8 cellular contexts compared by ENCODE assay signal in genomic region chr16:18788828-18789514, GRCh38. TPM values are rescaled to one million over a fixed set of nuclear protein-coding genes. Genes with fewer than 3 reads are reported as not detected.
DNase-seq lines count a peak whose midpoint lies in the region; ATAC-seq and TF ChIP-seq lines count a peak whose summit lies in the region.

No MANE protein-coding gene starts in this region.

- no peak for ATAC-seq in HG02938 (IDR thresholded peaks at IDR 0.05; ENCODE audit: unreplicated experiment)

- H3K4me1 ChIP-seq in OCI-LY3 (ENCODE audit: low read length), result peaks cover 50% of the 10 kb centered on the region
- H3K4me1 ChIP-seq in ovary (ENCODE audit: insufficient read depth), result peaks cover 21% of the 10 kb centered on the region

- peaks cover 65% of the 10 kb centered on the region for H3K36me3 ChIP-seq in OCI-LY3 (replicated peaks; ENCODE audit: low read depth, low read length)
- no peaks in the 10 kb centered on the region for H3K36me3 ChIP-seq in ovary

- TF ChIP-seq POLR2A in ovary (IDR thresholded peaks at IDR 0.05), result no peak

- peaks cover 58% of the 10 kb centered on the region for H4K20me1 ChIP-seq in OCI-LY3 (ENCODE audit: insufficient read depth, low read length)

- peak overlapping the region; percentile 95 for H3K4me3 ChIP-seq in OCI-LY3 (ENCODE audit: low read length)
- peak overlapping the region; percentile 73 for H3K4me3 ChIP-seq in ovary

- H3K27me3 ChIP-seq in OCI-LY3 (ENCODE audit: low read depth, low read length) (no peaks in the 10 kb centered on the region), ovary (no peaks in the 10 kb centered on the region)

- H3K9ac ChIP-seq in OCI-LY3 (ENCODE audit: low read length), result peak overlapping the region; percentile 97

- peak overlapping the region; percentile 91 for H3K4me2 ChIP-seq in OCI-LY3 (ENCODE audit: low read length)

- H3K9me3 ChIP-seq in OCI-LY3 (ENCODE audit: insufficient read depth, low read length) (no peaks in the 10 kb centered on the region), ovary (no peaks in the 10 kb centered on the region)

- 1 to 11% (median 2%) methylated on average over 20 of the region's 20 CpGs for WGBS in ovary, 3 donors

- DNase-seq in EH (ENCODE audit: low read depth) (peak; percentile 21), epithelial cell of prostate (ENCODE audit: low read depth, low spot score) (no peak), ovary (no peak), NCI-H2171 (lab: John Stamatoyannopoulos, UW) (no peak), cerebellar cortex (ENCODE audit: low spot score) (no peak), NCI-H82 (lab: John Stamatoyannopoulos, UW) (no peak)

- no peak for TF ChIP-seq CTCF in OCI-LY3 (IDR thresholded peaks at IDR 0.05; ENCODE audit: low read depth, low read length)
- no peak for TF ChIP-seq CTCF in ovary (IDR thresholded peaks at IDR 0.05)

- H3K27ac ChIP-seq in OCI-LY3 (ENCODE audit: low read length) (peak overlapping the region; percentile 61), epithelial cell of prostate (peak overlapping the region; percentile 85), ovary (no peak overlapping the region)

- intact Hi-C loops in ovary (cut with DNase I), result no loop called here

- TF ChIP-seq EP300 in ovary (IDR thresholded peaks at IDR 0.05), result no peak

- H3K79me2 ChIP-seq in OCI-LY3 (ENCODE audit: low read length), result peaks cover 68% of the 10 kb centered on the region

- no peak overlapping the region for H2AFZ ChIP-seq in OCI-LY3 (ENCODE audit: low read depth, low read length)

RNA-seq across cellular contexts. Expression of gene RPS15A, which starts 1.2 kb away (rescaled TPM):
- total RNA-seq in ovary, result 1,000 to 10,000 TPM; 2,591 to 5,086 (median 2,853) TPM
- polyA plus RNA-seq in ovary, result over 10,000 TPM in 1 of 2 donors, 1,000 to 10,000 TPM in 1; 4,713 to 11,026 TPM

RNA-seq across cellular contexts. Expression of gene ARL6IP1, which starts 12.4 kb away (rescaled TPM):
- total RNA-seq in ovary, result 100 to 1,000 TPM in 4 of 7 donors, 10 to 100 TPM in 3; 82.7 to 171 (median 105) TPM
- 100 to 1,000 TPM; 109 to 200 TPM for polyA plus RNA-seq in ovary

Comparison
In these comparisons a context has a peak if more than half of its experiments do, and no peak if none do; other contexts are left out.
1. H3K27ac ChIP-seq: peak in OCI-LY3 (single experiment) and epithelial cell of prostate (single experiment); none in ovary (0 of 2).